9 cellular contexts compared by ENCODE assay signal in the genomic region with DNA sequence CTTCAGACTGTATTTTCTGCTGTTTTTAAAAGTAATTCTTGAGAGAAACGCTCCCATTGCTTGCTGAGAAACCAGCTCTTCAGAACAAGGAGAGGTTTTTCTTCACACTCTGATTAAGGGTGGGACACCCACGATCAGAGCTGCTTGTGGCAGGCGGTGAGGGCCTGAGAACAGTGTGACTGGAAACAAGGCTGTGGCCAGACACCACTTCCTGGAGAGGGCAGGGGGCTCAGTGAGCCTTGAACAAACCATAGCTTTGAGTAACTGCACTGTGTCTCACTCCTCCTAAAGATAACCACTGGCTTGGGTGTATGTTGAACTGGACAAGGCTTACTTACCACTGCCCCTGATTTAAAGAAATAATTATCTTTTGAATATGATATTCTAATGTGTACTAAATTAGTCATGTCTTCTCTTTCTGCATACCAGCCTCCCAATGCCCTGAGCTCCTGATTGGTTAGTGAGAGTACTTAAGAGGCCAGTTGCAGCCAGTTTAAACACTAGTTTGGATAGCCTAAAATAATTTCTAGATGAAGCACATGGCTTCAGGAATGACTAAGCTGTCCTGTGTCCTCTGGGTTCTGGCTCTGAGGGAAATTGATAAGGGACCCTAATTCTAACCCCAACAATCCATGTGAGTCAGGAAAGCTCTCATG. TPM values are rescaled to one million over a fixed set of nuclear protein-coding genes. Genes with fewer than 3 reads are reported as not detected.
A peak's percentile ranks its signal among the peaks of the same experiment; 100 is the strongest.
DNase-seq lines count a peak whose midpoint lies in the region; ATAC-seq, FAIRE-seq and TF ChIP-seq lines count a peak whose summit lies in the region.
"Had no signal": no experiment of that assay in that cellular context is flagged by ENCODE, and none has a peak within 500 bp of the region (broad histone marks: within the 10 kb centered on the region; RNA-seq: fewer than 3 reads in every experiment).

No MANE protein-coding gene starts in this region.

- H3K27me3 ChIP-seq in CD4-positive, alpha-beta T cell (ENCODE audit: control insufficient read depth, insufficient read depth, low read length), result no peaks in the 10 kb centered on the region
- H3K27me3 ChIP-seq in astrocyte (ENCODE audit: insufficient read depth, low read length) (no peaks in the 10 kb centered on the region), gastroesophageal sphincter (no peaks in the 10 kb centered on the region)

- H3K9ac ChIP-seq in astrocyte (ENCODE audit: low read length), result no peak overlapping the region

- peaks cover 62% of the 10 kb centered on the region for H3K36me3 Mint-ChIP-seq in CD4-positive, alpha-beta T cell (ENCODE audit: low read depth)
- peaks cover 9% of the 10 kb centered on the region for H3K36me3 Mint-ChIP-seq in astrocyte (ENCODE audit: low read depth, unreplicated experiment)
- peaks cover 38% of the 10 kb centered on the region for H3K36me3 Mint-ChIP-seq in stimulated activated naive CD8-positive, alpha-beta T cell treated with anti-CD3 and anti-CD28 coated beads, Interleukin-15, Interleukin-2, amounts not matched to agents 100 ng/mL and 50 ng/mL, for 24 hours (ENCODE audit: low read depth)

- WGBS in gastroesophageal sphincter (ENCODE audit: low coverage in 1 of 2), 2 donors, result no CpG with 5 or more reads among the region's 3 CpGs

- CTCF ChIA-PET in CD4-positive, alpha-beta T cell (lab: Charles Lee), result no interaction called here

- peak; percentile 43 for FAIRE-seq in astrocyte (lab: Jason Lieb, UNC)

- intact Hi-C loops in CD4-positive, alpha-beta T cell (cut with DNase I, micrococcal nuclease), result no loop called here

- DNase-seq in CD4-positive, alpha-beta T cell, result peak in 6 of 10 experiments; percentile 1 to 33 (median 6)
- DNase-seq in HT1080 (ENCODE audit: low read depth) (peak; percentile 0), astrocyte (ENCODE audit: low read depth) (peak; percentile 31), NCI-H2196 (lab: John Stamatoyannopoulos, UW; ENCODE audit: unreplicated experiment) (no peak), AML-193 (lab: John Stamatoyannopoulos, UW) (no peak)

- no peak for TF ChIP-seq EP300 in gastroesophageal sphincter (IDR thresholded peaks at IDR 0.05)

- H3K4me3 ChIP-seq in astrocyte (ENCODE audit: insufficient read depth, low read depth, low read length) (no peak overlapping the region), gastroesophageal sphincter (no peak overlapping the region)

- no peak overlapping the region for H3K27ac Mint-ChIP-seq in CD4-positive, alpha-beta T cell
- peak overlapping the region; percentile 12 for H3K27ac Mint-ChIP-seq in astrocyte (ENCODE audit: unreplicated experiment)
- peak overlapping the region; percentile 91 for H3K27ac Mint-ChIP-seq in stimulated activated naive CD8-positive, alpha-beta T cell treated with anti-CD3 and anti-CD28 coated beads, Interleukin-15, Interleukin-2, amounts not matched to agents 100 ng/mL and 50 ng/mL, for 24 hours

- no peak overlapping the region for H3K4me2 ChIP-seq in astrocyte (ENCODE audit: low read length)

- H3K27ac ChIP-seq in CD4-positive, alpha-beta T cell (ENCODE audit: low read depth, low read length), result no peak overlapping the region
- H3K27ac ChIP-seq in astrocyte (ENCODE audit: low read depth, low read length) (no peak overlapping the region), gastroesophageal sphincter (no peak overlapping the region)

- peaks cover 27% of the 10 kb centered on the region for H3K9me3 ChIP-seq in CD4-positive, alpha-beta T cell (ENCODE audit: control insufficient read depth, low read length)
- H3K9me3 ChIP-seq in astrocyte (ENCODE audit: insufficient read depth, low read depth, low read length), result no peaks in the 10 kb centered on the region
- no peaks in the 10 kb centered on the region for H3K9me3 ChIP-seq in gastroesophageal sphincter

- peak; percentile 51 for ATAC-seq in CD4-positive, alpha-beta T cell (ENCODE audit: poor library complexity)
- ATAC-seq in GM21447 (IDR thresholded peaks at IDR 0.05; ENCODE audit: unreplicated experiment), result peak; percentile 87
- no peak for ATAC-seq in gastroesophageal sphincter

- no peak overlapping the region for H3K4me3 Mint-ChIP-seq in CD4-positive, alpha-beta T cell
- H3K4me3 Mint-ChIP-seq in astrocyte (ENCODE audit: unreplicated experiment), result no peak overlapping the region
- no peak overlapping the region for H3K4me3 Mint-ChIP-seq in stimulated activated naive CD8-positive, alpha-beta T cell treated with anti-CD3 and anti-CD28 coated beads, Interleukin-15, Interleukin-2, amounts not matched to agents 100 ng/mL and 50 ng/mL, for 24 hours
- H3K4me3 Mint-ChIP-seq: neural crest cell had no signal

- H3K4me1 ChIP-seq in astrocyte (ENCODE audit: insufficient read depth, low read length) (no peaks in the 10 kb centered on the region), gastroesophageal sphincter (no peaks in the 10 kb centered on the region)

- H3K79me2 ChIP-seq in astrocyte (ENCODE audit: insufficient read depth, low read length), result no peaks in the 10 kb centered on the region

- TF ChIP-seq POLR2A in gastroesophageal sphincter (IDR thresholded peaks at IDR 0.05), result no peak

- no peak overlapping the region for H2AFZ ChIP-seq in astrocyte (ENCODE audit: low read depth, low read length)

- peaks cover 26% of the 10 kb centered on the region for H3K4me1 Mint-ChIP-seq in CD4-positive, alpha-beta T cell (ENCODE audit: low read depth)
- peaks cover 16% of the 10 kb centered on the region for H3K4me1 Mint-ChIP-seq in astrocyte (ENCODE audit: low read depth, unreplicated experiment)
- peaks cover 73% of the 10 kb centered on the region for H3K4me1 Mint-ChIP-seq in stimulated activated naive CD8-positive, alpha-beta T cell treated with anti-CD3 and anti-CD28 coated beads, Interleukin-15, Interleukin-2, amounts not matched to agents 100 ng/mL and 50 ng/mL, for 24 hours (ENCODE audit: low read depth)

- H3K9me3 Mint-ChIP-seq in CD4-positive, alpha-beta T cell, result no peaks in the 10 kb centered on the region
- peaks cover 5% of the 10 kb centered on the region for H3K9me3 Mint-ChIP-seq in astrocyte (ENCODE audit: unreplicated experiment)
- H3K9me3 Mint-ChIP-seq in stimulated activated naive CD8-positive, alpha-beta T cell treated with anti-CD3 and anti-CD28 coated beads, Interleukin-15, Interleukin-2, amounts not matched to agents 100 ng/mL and 50 ng/mL, for 24 hours, result peaks cover 13% of the 10 kb centered on the region

- POLR2A ChIA-PET in CD4-positive, alpha-beta T cell (lab: Charles Lee), result no interaction called here

- H3K27me3 Mint-ChIP-seq in CD4-positive, alpha-beta T cell, result no peaks in the 10 kb centered on the region
- H3K27me3 Mint-ChIP-seq in astrocyte (ENCODE audit: low read depth, unreplicated experiment), result no peaks in the 10 kb centered on the region
- no peaks in the 10 kb centered on the region for H3K27me3 Mint-ChIP-seq in stimulated activated naive CD8-positive, alpha-beta T cell treated with anti-CD3 and anti-CD28 coated beads, Interleukin-15, Interleukin-2, amounts not matched to agents 100 ng/mL and 50 ng/mL, for 24 hours

- H4K20me1 ChIP-seq in astrocyte (ENCODE audit: insufficient read depth, low read length), result no peaks in the 10 kb centered on the region

- H3K36me3 ChIP-seq in astrocyte (ENCODE audit: insufficient read depth, low read length) (no peaks in the 10 kb centered on the region), gastroesophageal sphincter (no peaks in the 10 kb centered on the region)

- TF ChIP-seq CTCF in CD4-positive, alpha-beta T cell (IDR thresholded peaks at IDR 0.05), result no peak
- TF ChIP-seq CTCF in astrocyte (IDR thresholded peaks at IDR 0.05; ENCODE audit: insufficient read depth, low read depth, low read length) (no peak), gastroesophageal sphincter (IDR thresholded peaks at IDR 0.05) (no peak)

RNA-seq across cellular contexts. Expression of a gene that starts 3.7 kb away (rescaled TPM):
- not detected for total RNA-seq in CD4-positive, alpha-beta T cell
- not detected in 2 replicates for total RNA-seq in HT1080 (2014; rRNA removed; shearing (Covaris generic))
- not detected in 2 replicates for polyA plus RNA-seq in HT1080 (2015; cell fraction: cytosol; rRNA removed)
- polyA plus RNA-seq in HT1080 (2015; cell fraction: nucleus; rRNA removed), result not detected in 2 replicates
- not detected in 2 replicates for total RNA-seq in astrocyte
- under 1 TPM in 2 of 4 donors, not detected in 2; 0.47 to 0.67 TPM for total RNA-seq in gastroesophageal sphincter
- total RNA-seq: neural crest cell had no signal

RNA-seq across cellular contexts. Expression of a gene that starts 31.5 kb away (rescaled TPM):
- total RNA-seq in CD4-positive, alpha-beta T cell, result not detected
- not detected in 2 replicates for total RNA-seq in HT1080 (2014; rRNA removed; shearing (Covaris generic))
- polyA plus RNA-seq in HT1080 (2015; cell fraction: cytosol; rRNA removed), result not detected in 2 replicates
- polyA plus RNA-seq in HT1080 (2015; cell fraction: nucleus; rRNA removed), result not detected in 2 replicates
- total RNA-seq in astrocyte (not detected in 2 replicates), gastroesophageal sphincter (10 to 100 TPM in 2 of 4 donors, 1 to 10 TPM in 2; 3.3 to 17.0 (median 7.1) TPM)
- total RNA-seq: neural crest cell had no signal

Comparison
In these comparisons a context has a peak if more than half of its experiments do, and no peak if none do; other contexts are left out.
1. DNase-seq: peak in CD4-positive, alpha-beta T cell (6 of 10), HT1080 (single experiment) and astrocyte (single experiment); none in NCI-H2196 (single experiment) and AML-193 (0 of 2).